Comparison of ENCODE assay signal across 19 cellular contexts in the genomic region with DNA sequence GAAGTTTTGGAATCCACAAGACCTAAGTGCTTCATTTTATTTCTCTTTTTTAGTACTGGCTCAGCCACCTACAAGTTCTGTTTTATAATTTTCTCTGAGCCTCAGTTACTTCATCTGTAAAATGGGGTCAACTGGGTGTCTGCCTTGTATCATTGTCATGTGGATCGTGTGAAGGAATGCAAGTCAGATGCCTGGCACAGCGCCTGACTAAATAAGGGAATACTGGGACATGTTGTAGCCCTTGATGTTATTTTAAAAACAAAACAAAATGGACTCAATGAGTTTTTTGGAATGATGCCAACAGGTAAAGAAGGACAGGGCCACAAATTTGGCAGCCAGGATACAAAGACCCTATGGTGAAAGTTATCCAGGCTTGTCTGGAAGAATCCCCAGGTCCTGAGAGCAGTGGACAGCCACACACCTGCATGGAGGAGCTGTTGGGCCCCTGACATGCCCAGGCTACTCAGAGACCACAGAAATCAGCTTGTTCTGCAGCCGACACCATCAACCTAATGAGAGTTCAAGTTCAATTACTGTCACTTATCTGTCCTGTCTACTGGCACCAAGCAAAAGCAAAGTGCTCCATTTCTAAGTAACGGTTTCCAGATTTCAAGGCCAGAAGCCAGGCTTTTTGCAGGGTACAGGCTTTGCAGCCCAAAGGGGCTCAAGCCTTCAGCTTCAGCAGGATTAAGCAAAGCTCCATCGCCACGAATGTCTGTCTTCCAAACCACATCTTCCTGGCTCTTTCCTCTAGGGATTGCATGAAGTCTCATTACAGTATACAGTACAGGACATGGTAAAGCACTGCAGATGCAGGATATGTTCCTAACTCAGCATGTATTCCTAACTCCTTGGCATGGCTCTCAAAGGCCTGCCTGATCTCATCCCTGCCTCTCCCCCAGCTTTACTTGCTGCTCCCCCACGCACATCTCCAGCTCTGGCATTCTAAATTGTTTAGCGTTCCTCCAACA. TPM values are rescaled to one million over a fixed set of nuclear protein-coding genes. Genes with fewer than 3 reads are reported as not detected.
DNase-seq lines count a peak whose midpoint lies in the region; ATAC-seq and TF ChIP-seq lines count a peak whose summit lies in the region.
"Had no signal": no experiment of that assay in that cellular context is flagged by ENCODE, and none has a peak within 500 bp of the region (broad histone marks: within the 10 kb centered on the region; RNA-seq: fewer than 3 reads in every experiment).

No MANE protein-coding gene starts in this region.

- POLR2A ChIA-PET in Panc1 (lab: Charles Lee), result no interaction called here
- POLR2A ChIA-PET in GM10248 (lab: Yijun Ruan, JAX), result no interaction called here

- BruUV-seq in Panc1 (replicated peaks; lab: Mats Ljungman, UMichigan), result no TSS peak

- H3K27ac Mint-ChIP-seq in CD14-positive monocyte, result no peak overlapping the region
- H3K27ac Mint-ChIP-seq: activated CD4-positive, alpha-beta T cell treated with anti-CD3 and anti-CD28 coated beads, Interleukin-2, amount 10 ng/mL, durations not matched to agents 7 days and 5 days; activated naive CD8-positive, alpha-beta T cell treated with anti-CD3 and anti-CD28 coated beads for 36 hours; activated T-cell treated with anti-CD3 and anti-CD28 coated beads, Interleukin-2, amount 50 U/mL, for 24 hours; GM23338 had no signal

- no peaks in the 10 kb centered on the region for H3K36me3 ChIP-seq in Panc1 (ENCODE audit: control insufficient read depth, insufficient read depth, low read length)
- H3K36me3 ChIP-seq: colonic mucosa, prostate gland, thoracic aorta had no signal

- DNase-seq in AG09319 (ENCODE audit: extremely low read depth, low read depth) (peak; percentile 64), Panc1 (ENCODE audit: low read depth, low spot score) (no peak), dorsolateral prefrontal cortex (peak in 1 of 10 donors; percentile 65), occipital lobe (lab: John Stamatoyannopoulos, UW) (peak; percentile 36), ACHN (no peak), CD14-positive monocyte (ENCODE audit: low spot score) (no peak), GM10248 (ENCODE audit: extremely low spot score) (no peak), GM10266 (ENCODE audit: extremely low spot score) (no peak)
- DNase-seq: activated CD4-positive, alpha-beta T cell treated with anti-CD3 and anti-CD28 coated beads, Interleukin-2, amount 10 ng/mL, durations not matched to agents 7 days and 5 days; activated naive CD8-positive, alpha-beta T cell treated with anti-CD3 and anti-CD28 coated beads for 36 hours; activated T-cell treated with anti-CD3 and anti-CD28 coated beads, Interleukin-2, amount 50 U/mL, for 24 hours; colonic mucosa; DMS153; left cardiac atrium; NCI-H1048; NCI-H2171 treated with DMSO at 0.1 percent for 48 hours had no signal

- H3K27ac ChIP-seq in Panc1 (ENCODE audit: low read length), result 0 out of 2 replicates have a peak overlapping the region, but pooled peaks have one; percentile 9
- H3K27ac ChIP-seq in dorsolateral prefrontal cortex, result peak overlapping the region in 52 of 59 donors; percentile 1 to 94 (median 74)
- H3K27ac ChIP-seq: colonic mucosa, prostate gland, thoracic aorta had no signal

- H3K9me3 Mint-ChIP-seq in CD14-positive monocyte, result peaks cover 0 to 3% (median 0%) of the 10 kb centered on the region in 7 donors
- H3K9me3 Mint-ChIP-seq: activated CD4-positive, alpha-beta T cell treated with anti-CD3 and anti-CD28 coated beads, Interleukin-2, amount 10 ng/mL, durations not matched to agents 7 days and 5 days; activated naive CD8-positive, alpha-beta T cell treated with anti-CD3 and anti-CD28 coated beads for 36 hours; activated T-cell treated with anti-CD3 and anti-CD28 coated beads, Interleukin-2, amount 50 U/mL, for 24 hours; GM23338 had no signal

- no peaks in the 10 kb centered on the region for H3K27me3 ChIP-seq in Panc1 (ENCODE audit: control insufficient read depth, insufficient read depth, low read length)
- no peaks in the 10 kb centered on the region for H3K27me3 ChIP-seq in dorsolateral prefrontal cortex
- H3K27me3 ChIP-seq: colonic mucosa had no signal

- H3K4me1 Mint-ChIP-seq in CD14-positive monocyte, result no peaks in the 10 kb centered on the region

- H3K36me3 Mint-ChIP-seq in CD14-positive monocyte, result no peaks in the 10 kb centered on the region
- H3K36me3 Mint-ChIP-seq: activated naive CD8-positive, alpha-beta T cell treated with anti-CD3 and anti-CD28 coated beads for 36 hours had no signal

- H3K9me3 ChIP-seq in Panc1 (ENCODE audit: control insufficient read depth, insufficient read depth, low read depth, low read length), result no peaks in the 10 kb centered on the region
- H3K9me3 ChIP-seq: colonic mucosa, prostate gland, thoracic aorta had no signal

- no peak for ATAC-seq in Panc1
- ATAC-seq: GM23338 had no signal

- TF ChIP-seq CTCF in AG09319 (IDR thresholded peaks at IDR 0.05; ENCODE audit: low read depth, low read length) (no peak), Panc1 (IDR thresholded peaks at IDR 0.05) (no peak), dorsolateral prefrontal cortex (IDR thresholded peaks at IDR 0.05 in 54 of 56, conservative IDR thresholded peaks at IDR 0.05 in 2 of 56; ENCODE audit: low read depth in 1 of 56, partially characterized antibody in 56 of 56) (no peak), CD14-positive monocyte (IDR thresholded peaks at IDR 0.05) (no peak), GM10248 (IDR thresholded peaks at IDR 0.05; ENCODE audit: control extremely low read depth, extremely low read depth, low read depth, missing control alignments) (no peak), GM10266 (IDR thresholded peaks at IDR 0.05; ENCODE audit: control insufficient read depth, insufficient read depth, low read depth, missing control alignments) (no peak)

- no peak overlapping the region for H3K4me3 ChIP-seq in Panc1 (ENCODE audit: low read depth in 2 of 2, low read length in 2 of 2)
- H3K4me3 ChIP-seq in dorsolateral prefrontal cortex, result no peak overlapping the region
- H3K4me3 ChIP-seq: colonic mucosa, GM23338, prostate gland, thoracic aorta had no signal

- CTCF ChIA-PET in Panc1 (lab: Charles Lee), result no interaction called here
- CTCF ChIA-PET in GM10248 (lab: Yijun Ruan, JAX), result interaction anchor here (1.0 to 1.1 kb wide), 3 partner anchors 11 to 25 kb away, joined by 3 to 4 read pairs (median 3); no protein-coding TSS in a partner anchor

- in situ Hi-C loops in Panc1 (cut with HindIII; ENCODE audit: low pct_unique_long_range_greater_than_20kb, low sequenced_read_pairs), result no loop called here
- in situ Hi-C loops in ACHN (cut with HindIII; ENCODE audit: low pct_ligation_motif_present, low pct_unique_long_range_greater_than_20kb, low sequenced_read_pairs), result no loop called here

- peaks cover 1 to 4% (median 4%) of the 10 kb centered on the region in 3 donors for H3K27me3 Mint-ChIP-seq in CD14-positive monocyte (ENCODE audit: low read depth in 3 of 3)

- H3K4me3 Mint-ChIP-seq in CD14-positive monocyte, result no peak overlapping the region
- H3K4me3 Mint-ChIP-seq: activated CD4-positive, alpha-beta T cell treated with anti-CD3 and anti-CD28 coated beads, Interleukin-2, amount 10 ng/mL, durations not matched to agents 7 days and 5 days; activated naive CD8-positive, alpha-beta T cell treated with anti-CD3 and anti-CD28 coated beads for 36 hours; activated T-cell treated with anti-CD3 and anti-CD28 coated beads, Interleukin-2, amount 50 U/mL, for 24 hours; GM23338 had no signal

- intact Hi-C loops in Panc1 (cut with micrococcal nuclease; ENCODE audit: unreplicated experiment), result no loop called here
- intact Hi-C loops in dorsolateral prefrontal cortex (cut with DNase I), result no loop called here
- intact Hi-C loops in CD14-positive monocyte (cut with micrococcal nuclease), result no loop called here

- peaks cover 29% of the 10 kb centered on the region for H3K4me1 ChIP-seq in Panc1 (ENCODE audit: control insufficient read depth, insufficient read depth, low read length)
- H3K4me1 ChIP-seq: colonic mucosa, prostate gland had no signal

RNA-seq across cellular contexts. Expression of a gene that starts 18.4 kb away (rescaled TPM):
- total RNA-seq in Panc1 (2021; ENCODE audit: unreplicated experiment) (116 TPM), dorsolateral prefrontal cortex (1,000 to 10,000 TPM in 9 of 120 experiments, 100 to 1,000 TPM in 111; 391 to 1,132 (median 804) TPM), occipital lobe (185 TPM)
- polyA plus RNA-seq in Panc1 (2012; ENCODE audit: insufficient read length), result 140 TPM
- polyA plus RNA-seq in CD14-positive monocyte, result not detected
- total RNA-seq: activated CD4-positive, alpha-beta T cell treated with anti-CD3 and anti-CD28 coated beads, Interleukin-2, amount 10 ng/mL, durations not matched to agents 7 days and 5 days had no signal

Comparison
In these comparisons a context has a peak if more than half of its experiments do, and no peak if none do; other contexts are left out.
1. DNase-seq: peak in AG09319 (single experiment) and occipital lobe (single experiment); none in Panc1 (single experiment), ACHN (single experiment), CD14-positive monocyte (single experiment), GM10248 (single experiment) and GM10266 (single experiment).